Comparison of ENCODE assay signal across 24 cellular contexts in the genomic region with DNA sequence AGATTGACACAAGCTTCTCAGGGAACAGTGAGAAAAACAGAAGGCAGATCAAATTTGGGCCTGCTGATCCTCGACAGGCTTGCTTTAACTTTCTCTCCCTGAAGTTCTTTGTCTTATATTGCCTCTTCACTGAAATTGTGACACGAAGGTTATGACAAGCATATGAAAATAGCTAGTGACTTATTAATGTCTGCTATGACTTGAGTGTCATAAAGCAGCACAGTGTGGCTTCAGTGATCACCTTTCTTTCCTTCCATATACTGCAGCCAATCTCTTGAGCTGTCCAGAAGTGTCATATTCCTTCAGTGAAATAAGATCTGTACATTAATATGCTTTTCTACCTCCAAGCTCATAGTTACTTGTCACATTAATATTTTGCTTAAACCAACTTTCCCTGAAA.
"Had no signal": no experiment of that assay in that cellular context is flagged by ENCODE, and none has a peak within 500 bp of the region (broad histone marks: within the 10 kb centered on the region; RNA-seq: fewer than 3 reads in every experiment).

No MANE protein-coding gene starts in this region.

- H3K9me3 ChIP-seq: gastrocnemius medialis, neutrophil, uterus had no signal

- H3K36me3 ChIP-seq: gastrocnemius medialis, neutrophil, uterus, WERI-Rb-1 had no signal

- H3K27me3 ChIP-seq: gastrocnemius medialis, neutrophil, uterus had no signal

- ATAC-seq: activated CD4-positive, CD25-positive, alpha-beta regulatory T cell treated with anti-CD3 and anti-CD28 coated beads, Interleukin-2, amount 50 U/mL, for 24 hours; activated naive CD8-positive, alpha-beta T cell treated with anti-CD3 and anti-CD28 coated beads, Interleukin-2, amount 50 U/mL, for 24 hours; activated T-cell treated with anti-CD3 and anti-CD28 coated beads, Interleukin-2, amount 50 U/mL, for 4 hours; effector memory CD8-positive, alpha-beta T cell; gastrocnemius medialis; left colon; sciatic nerve; stimulated activated effector memory CD8-positive, alpha-beta T cell treated with anti-CD3 and anti-CD28 coated beads, Interleukin-12 subunit alpha, Interleukin-12 subunit beta, amount 100 ng/mL, for 72 hours; stimulated activated naive CD8-positive, alpha-beta T cell treated with anti-CD3 and anti-CD28 coated beads, Interleukin-15, amount 100 ng/mL, for 72 hours had no signal

- H3K4me1 ChIP-seq: gastrocnemius medialis, uterus had no signal

- DNase-seq: activated CD4-positive, alpha-beta memory T cell treated with anti-CD3 and anti-CD28 coated beads, Interleukin-2, amount 10 ng/mL, durations not matched to agents 7 days and 5 days; activated CD4-positive, alpha-beta T cell treated with anti-CD3 and anti-CD28 coated beads, Interleukin-2, amount 10 ng/mL, durations not matched to agents 24 days and 14 days; activated naive CD8-positive, alpha-beta T cell treated with anti-CD3 and anti-CD28 coated beads, Interleukin-2, amount 50 U/mL, for 24 hours; activated T-cell treated with anti-CD3 and anti-CD28 coated beads, Interleukin-2, amount 50 U/mL, for 4 hours; amygdala; caudate nucleus; cortex of kidney; effector memory CD8-positive, alpha-beta T cell; erythroblast; gastrocnemius medialis; glutamatergic neuron; kidney; left colon; mammary epithelial cell; stimulated activated CD4-positive, alpha-beta T cell treated with anti-CD3 and anti-CD28 coated beads, Interleukin-4, amount 100 ng/mL, for 24 hours; stimulated activated naive CD8-positive, alpha-beta T cell treated with anti-CD3 and anti-CD28 coated beads, Interleukin-15, amount 100 ng/mL, for 72 hours; substantia nigra; uterus; WERI-Rb-1 had no signal

- H3K27ac ChIP-seq: gastrocnemius medialis, neutrophil, skin epidermis, uterus, WERI-Rb-1 had no signal

- H3K4me3 ChIP-seq: gastrocnemius medialis, skin epidermis, uterus had no signal
